8 cellular contexts compared by ENCODE assay signal in genomic region chr1:40668769-40669525, GRCh38.
DNase-seq lines count a peak whose midpoint lies in the region; ATAC-seq and TF ChIP-seq lines count a peak whose summit lies in the region.

No MANE protein-coding gene starts in this region.

- peak; percentile 74 for DNase-seq in NCI-H2227 treated with DMSO at 0.1 percent for 48 hours (lab: John Stamatoyannopoulos, UW)
- peak; percentile 62 to 75 (median 68) for DNase-seq in activated CD4-positive, CD25-positive, alpha-beta regulatory T cell (lab: John Stamatoyannopoulos, UW)
- DNase-seq in cardiac fibroblast (ENCODE audit: low read depth in 2 of 2) = peak; percentile 74 to 77
- DNase-seq in islet precursor cell = peak; percentile 81
- peak; percentile 70 to 85 (median 76) for DNase-seq in stimulated activated CD4-positive, alpha-beta T cell treated with anti-CD3 and anti-CD28 coated beads, Interleukin-1b, Interleukin-23, amount 100 ng/mL, for 24 hours (ENCODE audit: low read depth in 4 of 4, low spot score in 1 of 4)
- no peak for DNase-seq in amniotic stem cell (lab: John Stamatoyannopoulos, UW)

- ATAC-seq in HG03066 (IDR thresholded peaks at IDR 0.05; ENCODE audit: low read depth, unreplicated experiment) = peak; percentile 53

- no peak overlapping the region for H3K4me3 ChIP-seq in cardiac fibroblast (replicated peaks in 1 of 2; ENCODE audit: low read depth in 2 of 2, low read length in 2 of 2)

- TF ChIP-seq POLR2A in GM15510 (IDR thresholded peaks at IDR 0.05; ENCODE audit: borderline replicate concordance, extremely low read depth, insufficient read length) = peak; percentile 23

- TF ChIP-seq CTCF in cardiac fibroblast (IDR thresholded peaks at IDR 0.05; ENCODE audit: low read depth, low read length) = peak; percentile 97
